In the genomic region with DNA sequence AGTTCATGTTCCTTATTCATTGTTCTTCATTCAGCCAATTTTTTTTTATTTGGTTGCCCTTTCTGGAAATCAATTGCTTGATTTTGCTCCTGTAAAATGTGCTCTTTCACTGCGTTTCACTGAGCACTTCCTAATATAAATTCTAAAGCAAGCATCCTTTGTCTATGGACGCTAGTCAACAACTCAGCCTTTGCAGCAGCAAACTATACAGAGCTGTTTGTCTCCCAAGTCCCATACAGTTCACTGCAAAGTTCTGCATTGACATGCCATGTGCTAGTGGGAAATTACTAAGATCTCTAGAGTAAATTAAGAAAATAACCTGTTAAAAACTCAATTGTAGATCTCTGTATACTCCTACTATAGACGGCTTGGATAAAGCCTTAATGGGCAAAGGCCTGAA, we compare ENCODE assay signal across 18 cellular contexts.
DNase-seq lines count a peak whose midpoint lies in the region; ATAC-seq, FAIRE-seq and TF ChIP-seq lines count a peak whose summit lies in the region.
"Had no signal": no experiment of that assay in that cellular context is flagged by ENCODE, and none has a peak within 500 bp of the region (broad histone marks: within the 10 kb centered on the region; RNA-seq: fewer than 3 reads in every experiment).

No MANE protein-coding gene starts in this region.

- no peaks in the 10 kb centered on the region for H3K9me3 Mint-ChIP-seq in activated T-cell treated with anti-CD3 and anti-CD28 coated beads, Interleukin-2, amount 50 U/mL, for 4 hours
- H3K9me3 Mint-ChIP-seq in activated CD4-positive, alpha-beta memory T cell treated with anti-CD3 and anti-CD28 coated beads for 36 hours = no peaks in the 10 kb centered on the region
- H3K9me3 Mint-ChIP-seq in stimulated activated memory B cell treated with anti-CD40 and anti-IgM and Interleukin-4, amounts not matched to agents 10 μg/mL and 1 μg/mL and 100 μg/mL, for 72 hours = no peaks in the 10 kb centered on the region

- H3K4me2 ChIP-seq in endothelial cell of umbilical vein (ENCODE audit: insufficient read depth, low read length) = no peak overlapping the region

- in situ Hi-C loops in G401 (cut with HindIII; ENCODE audit: low sequenced_read_pairs) = no loop called here

- no TSS peak for BruUV-seq in endothelial cell of umbilical vein (replicated peaks; lab: Mats Ljungman, UMichigan)

- H3K4me3 Mint-ChIP-seq in activated T-cell treated with anti-CD3 and anti-CD28 coated beads, Interleukin-2, amount 50 U/mL, for 4 hours = peak overlapping the region; percentile 37
- no peak overlapping the region for H3K4me3 Mint-ChIP-seq in activated CD4-positive, alpha-beta memory T cell treated with anti-CD3 and anti-CD28 coated beads for 36 hours
- no peak overlapping the region for H3K4me3 Mint-ChIP-seq in stimulated activated memory B cell treated with anti-CD40 and anti-IgM and Interleukin-4, amounts not matched to agents 10 μg/mL and 1 μg/mL and 100 μg/mL, for 72 hours

- no peaks in the 10 kb centered on the region for H3K9me1 ChIP-seq in endothelial cell of umbilical vein (replicated peaks; ENCODE audit: control insufficient read depth, extremely low read depth, insufficient read depth, low read length)

- no peaks in the 10 kb centered on the region for H3K79me2 ChIP-seq in endothelial cell of umbilical vein (ENCODE audit: control insufficient read depth, insufficient read depth, low read length)

- H3K9me3 ChIP-seq in endothelial cell of umbilical vein (replicated peaks; ENCODE audit: control insufficient read depth, insufficient read depth, low read length) = no peaks in the 10 kb centered on the region
- H3K9me3 ChIP-seq: neutrophil had no signal

- no peaks in the 10 kb centered on the region for H3K36me3 ChIP-seq in endothelial cell of umbilical vein (ENCODE audit: control insufficient read depth in 2 of 2, extremely low read depth in 1 of 2, insufficient read depth in 2 of 2, low read length in 2 of 2)
- H3K36me3 ChIP-seq: neutrophil had no signal

- peaks cover 88% of the 10 kb centered on the region for H3K4me1 Mint-ChIP-seq in activated T-cell treated with anti-CD3 and anti-CD28 coated beads, Interleukin-2, amount 50 U/mL, for 4 hours (ENCODE audit: low read depth)
- peaks cover 92% of the 10 kb centered on the region for H3K4me1 Mint-ChIP-seq in activated CD4-positive, alpha-beta memory T cell treated with anti-CD3 and anti-CD28 coated beads for 36 hours (ENCODE audit: low read depth)
- H3K4me1 Mint-ChIP-seq in stimulated activated memory B cell treated with anti-CD40 and anti-IgM and Interleukin-4, amounts not matched to agents 10 μg/mL and 1 μg/mL and 100 μg/mL, for 72 hours = peaks cover 69% of the 10 kb centered on the region

- no peak for TF ChIP-seq POLR2A in endothelial cell of umbilical vein (IDR thresholded peaks at IDR 0.05; ENCODE audit: low read depth, low read length)

- no peaks in the 10 kb centered on the region for H3K27me3 ChIP-seq in endothelial cell of umbilical vein (ENCODE audit: control insufficient read depth in 2 of 2, insufficient read depth in 2 of 2, low read length in 2 of 2)
- H3K27me3 ChIP-seq: neutrophil had no signal

- CTCF ChIA-PET in activated CD4-positive, alpha-beta memory T cell treated with anti-CD3 and anti-CD28 coated beads for 36 hours (lab: Charles Lee) = interaction anchor here (0.8 to 5.4 kb wide), 10 partner anchors 9 to 137 kb away, joined by 3 to 33 read pairs (median 4); a partner anchor contains a TSS
- CTCF ChIA-PET in endothelial cell of umbilical vein (lab: Charles Lee) = interaction anchor here (1.1 to 1.5 kb wide), 2 partner anchors 9 to 128 kb away, joined by 4 read pairs; no protein-coding TSS in a partner anchor

- no peaks in the 10 kb centered on the region for H4K20me1 ChIP-seq in endothelial cell of umbilical vein (replicated peaks; ENCODE audit: control insufficient read depth, extremely low read depth, insufficient read depth, low read length)

- peaks cover 14% of the 10 kb centered on the region for H3K36me3 Mint-ChIP-seq in activated T-cell treated with anti-CD3 and anti-CD28 coated beads, Interleukin-2, amount 50 U/mL, for 4 hours (ENCODE audit: insufficient read depth)
- H3K36me3 Mint-ChIP-seq in activated CD4-positive, alpha-beta memory T cell treated with anti-CD3 and anti-CD28 coated beads for 36 hours = no peaks in the 10 kb centered on the region
- H3K36me3 Mint-ChIP-seq in stimulated activated memory B cell treated with anti-CD40 and anti-IgM and Interleukin-4, amounts not matched to agents 10 μg/mL and 1 μg/mL and 100 μg/mL, for 72 hours = peaks cover 16% of the 10 kb centered on the region

- no peak for ATAC-seq in activated T-cell treated with anti-CD3 and anti-CD28 coated beads, Interleukin-2, amount 50 U/mL, for 4 hours
- ATAC-seq in stimulated activated memory B cell treated with anti-CD40 and anti-IgM and Interleukin-4, amounts not matched to agents 10 μg/mL and 1 μg/mL and 100 μg/mL, for 72 hours = no peak
- no peak for ATAC-seq in HG03565 (IDR thresholded peaks at IDR 0.05; ENCODE audit: unreplicated experiment)

- TF ChIP-seq CTCF in endothelial cell of umbilical vein (IDR thresholded peaks at IDR 0.05; ENCODE audit: extremely low read depth in 1 of 2, insufficient read depth in 1 of 2, low read depth in 1 of 2, low read length in 2 of 2) = no peak
- TF ChIP-seq CTCF in coronary artery (IDR thresholded peaks at IDR 0.05) = no peak

- no peak for FAIRE-seq in endothelial cell of umbilical vein (lab: Jason Lieb, UNC)
- FAIRE-seq: RCC 7860 had no signal

- POLR2A ChIA-PET in activated CD4-positive, alpha-beta memory T cell treated with anti-CD3 and anti-CD28 coated beads for 36 hours (lab: Charles Lee) = interaction anchor here (1.1 to 5.0 kb wide), 8 partner anchors 13 to 174 kb away, joined by 3 to 75 read pairs (median 27); a partner anchor contains a TSS
- POLR2A ChIA-PET in endothelial cell of umbilical vein (lab: Charles Lee) = no interaction called here

- H2AFZ ChIP-seq in endothelial cell of umbilical vein (ENCODE audit: low read depth, low read length) = no peak overlapping the region

- dilution Hi-C loops in endothelial cell of umbilical vein (cut with MboI; ENCODE audit: extremely low pct_ligation_motif_present, low sequenced_read_pairs) = no loop called here

- H3K4me3 ChIP-seq in endothelial cell of umbilical vein (replicated peaks in 1 of 3; ENCODE audit: insufficient read depth in 1 of 3, low read depth in 1 of 3, low read length in 3 of 3) (no peak overlapping the region), coronary artery (no peak overlapping the region)

- peak overlapping the region; percentile 88 for H3K27ac Mint-ChIP-seq in activated CD4-positive, alpha-beta memory T cell treated with anti-CD3 and anti-CD28 coated beads for 36 hours
- H3K27ac Mint-ChIP-seq in stimulated activated memory B cell treated with anti-CD40 and anti-IgM and Interleukin-4, amounts not matched to agents 10 μg/mL and 1 μg/mL and 100 μg/mL, for 72 hours = peak overlapping the region; percentile 91

- H3K27me3 Mint-ChIP-seq in activated T-cell treated with anti-CD3 and anti-CD28 coated beads, Interleukin-2, amount 50 U/mL, for 4 hours (ENCODE audit: low read depth) = no peaks in the 10 kb centered on the region
- H3K27me3 Mint-ChIP-seq in activated CD4-positive, alpha-beta memory T cell treated with anti-CD3 and anti-CD28 coated beads for 36 hours = no peaks in the 10 kb centered on the region
- no peaks in the 10 kb centered on the region for H3K27me3 Mint-ChIP-seq in stimulated activated memory B cell treated with anti-CD40 and anti-IgM and Interleukin-4, amounts not matched to agents 10 μg/mL and 1 μg/mL and 100 μg/mL, for 72 hours

- H3K9ac ChIP-seq in endothelial cell of umbilical vein (replicated peaks; ENCODE audit: extremely low read depth, insufficient read depth, low read length) = no peak overlapping the region

- no peak for DNase-seq in activated T-cell treated with anti-CD3 and anti-CD28 coated beads, Interleukin-2, amount 50 U/mL, for 4 hours
- no peak for DNase-seq in activated T-cell treated with anti-CD3 and anti-CD28 coated beads, Interleukin-2, amount 50 U/mL, for 48 hours
- no peak for DNase-seq in activated CD4-positive, alpha-beta memory T cell treated with anti-CD3 and anti-CD28 coated beads for 36 hours
- DNase-seq in endothelial cell of umbilical vein (ENCODE audit: low read depth, low spot score) = peak; percentile 38
- DNase-seq in G401 (ENCODE audit: low spot score) = no peak
- DNase-seq in coronary artery (ENCODE audit: low spot score) = no peak
- DNase-seq: amniotic stem cell, COR-L47, EL, hypothalamus, kidney glomerular epithelial cell, NCI-H1436 treated with DMSO at 0.1 percent for 48 hours, NCI-H2227 treated with DMSO at 0.1 percent for 48 hours, right cardiac atrium had no signal

- no peak overlapping the region for H3K27ac ChIP-seq in endothelial cell of umbilical vein (ENCODE audit: insufficient read depth, low read depth, low read length)
- H3K27ac ChIP-seq in coronary artery = no peak overlapping the region
- H3K27ac ChIP-seq: neutrophil had no signal

- intact Hi-C loops in activated CD4-positive, alpha-beta memory T cell treated with anti-CD3 and anti-CD28 coated beads for 36 hours (cut with micrococcal nuclease) = loop anchor here (5.0 kb wide), 1 partner anchor 127 kb away; no protein-coding TSS in a partner anchor
- intact Hi-C loops in endothelial cell of umbilical vein (cut with micrococcal nuclease) = no loop called here

- peaks cover 17% of the 10 kb centered on the region for H3K4me1 ChIP-seq in endothelial cell of umbilical vein (ENCODE audit: control insufficient read depth, extremely low read depth, insufficient read depth, low read length)

TF ChIP-seq in endothelial cell of umbilical vein, 7 proteins besides CTCF, POLR2A, EP300 and RAD21:
- TF ChIP-seq, protein P1, sequence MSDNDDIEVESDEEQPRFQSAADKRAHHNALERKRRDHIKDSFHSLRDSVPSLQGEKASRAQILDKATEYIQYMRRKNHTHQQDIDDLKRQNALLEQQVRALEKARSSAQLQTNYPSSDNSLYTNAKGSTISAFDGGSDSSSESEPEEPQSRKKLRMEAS (IDR thresholded peaks at IDR 0.05; ENCODE audit: insufficient read depth, insufficient read length) = no peak
- TF ChIP-seq GATA2 (IDR thresholded peaks at IDR 0.05; ENCODE audit: insufficient read depth, insufficient read length, low read depth, low read length) (no peak), EZH2 (IDR thresholded peaks at IDR 0.05; ENCODE audit: borderline replicate concordance, low read depth, low read length, severe bottlenecking) (no peak), FOS (IDR thresholded peaks at IDR 0.05; ENCODE audit: borderline replicate concordance, insufficient read depth, low read length) (no peak), JUN (IDR thresholded peaks at IDR 0.05; ENCODE audit: borderline replicate concordance, insufficient read depth, insufficient read length, low read depth) (no peak), MYC (IDR thresholded peaks at IDR 0.05; ENCODE audit: low read depth, low read length) (no peak), POLR2AphosphoS5 (IDR thresholded peaks at IDR 0.05; ENCODE audit: insufficient read depth, low read depth, low read length) (no peak)
TF ChIP-seq in endothelial cell of umbilical vein: peak in this region for 0.
